In the genomic region with DNA sequence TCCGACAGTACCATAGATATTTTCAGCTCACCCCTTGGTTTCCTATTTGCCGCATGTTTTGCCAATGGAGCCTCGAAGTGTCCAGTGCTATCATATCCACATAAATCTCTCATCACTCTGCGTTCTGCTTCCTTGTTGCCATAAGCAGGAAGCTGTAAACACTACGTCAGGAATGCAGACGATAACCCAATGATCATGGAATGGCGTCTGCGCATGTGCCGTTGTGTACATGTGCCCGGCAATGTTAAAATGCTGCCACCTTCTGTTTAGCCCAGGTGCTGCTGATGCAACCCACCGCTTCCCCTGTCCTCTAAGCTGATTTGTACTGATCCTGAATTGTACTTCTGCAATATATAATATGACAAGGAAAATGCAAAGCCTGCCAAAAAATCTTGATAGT, we compare ENCODE assay signal across 14 cellular contexts.
DNase-seq lines count a peak whose midpoint lies in the region; ATAC-seq and TF ChIP-seq lines count a peak whose summit lies in the region.
"Had no signal": no experiment of that assay in that cellular context is flagged by ENCODE, and none has a peak within 500 bp of the region (broad histone marks: within the 10 kb centered on the region; RNA-seq: fewer than 3 reads in every experiment).

No MANE protein-coding gene starts in this region.

- peaks cover 18 to 22% of the 10 kb centered on the region in 2 experiments for H3K4me1 Mint-ChIP-seq in H9
- no peaks in the 10 kb centered on the region for H3K4me1 Mint-ChIP-seq in stimulated activated naive B cell treated with anti-CD40 and anti-IgM and Interleukin-4, amounts not matched to agents 10 μg/mL and 1 μg/mL and 100 μg/mL, for 72 hours

- H3K4me3 ChIP-seq in foreskin fibroblast (ENCODE audit: low read depth in 1 of 2, low read length in 2 of 2) = peak overlapping the region; percentile 3 to 31
- H3K4me3 ChIP-seq: BLaER1, coronary artery had no signal

- no peak overlapping the region for H4K91ac ChIP-seq in H9 (ENCODE audit: insufficient read length, low read depth, low read length)

- no peak overlapping the region for H2BK5ac ChIP-seq in H9 (ENCODE audit: insufficient read length, low read length)

- H2AK5ac ChIP-seq in H9 (ENCODE audit: insufficient read length, low read length) = no peak overlapping the region

- peak; percentile 50 for TF ChIP-seq CTCF in H9 (conservative IDR thresholded peaks at IDR 0.05)
- TF ChIP-seq CTCF in foreskin fibroblast (IDR thresholded peaks at IDR 0.05; ENCODE audit: low read depth, low read length) = peak; percentile 38

- H3K4me3 Mint-ChIP-seq in H9 = no peak overlapping the region
- no peak overlapping the region for H3K4me3 Mint-ChIP-seq in stimulated activated naive B cell treated with anti-CD40 and anti-IgM and Interleukin-4, amounts not matched to agents 10 μg/mL and 1 μg/mL and 100 μg/mL, for 72 hours

- H3K79me2 ChIP-seq in H9 (ENCODE audit: insufficient read depth, low read length) = no peaks in the 10 kb centered on the region

- no peak overlapping the region for H4K8ac ChIP-seq in H9 (replicated peaks; ENCODE audit: insufficient read length, low read depth, low read length)

- H3K4me2 ChIP-seq in H9 (ENCODE audit: insufficient read depth, insufficient read length, low read length) = no peak overlapping the region
- H3K4me2 ChIP-seq: BLaER1 had no signal

- H3K27me3 ChIP-seq in H9 (ENCODE audit: insufficient read depth, low read length) = no peaks in the 10 kb centered on the region

- H2BK12ac ChIP-seq in H9 (ENCODE audit: insufficient read length, low read depth, low read length) = no peak overlapping the region

- peaks cover 2 to 5% (median 2%) of the 10 kb centered on the region in 3 experiments; a peak in 6 of 7 replicates for H3K36me3 Mint-ChIP-seq in H9 (ENCODE audit: insufficient read depth in 1 of 3, low read depth in 3 of 3)
- no peaks in the 10 kb centered on the region for H3K36me3 Mint-ChIP-seq in stimulated activated naive B cell treated with anti-CD40 and anti-IgM and Interleukin-4, amounts not matched to agents 10 μg/mL and 1 μg/mL and 100 μg/mL, for 72 hours

- no peak overlapping the region for H3K23ac ChIP-seq in H9 (ENCODE audit: insufficient read length, low read depth, low read length)

- no peak overlapping the region for H3T11ph ChIP-seq in H9 (ENCODE audit: low read length)

- no peak for ATAC-seq in stimulated activated naive B cell treated with anti-CD40 and anti-IgM and Interleukin-4, amounts not matched to agents 10 μg/mL and 1 μg/mL and 100 μg/mL, for 72 hours (replicated peaks)
- no peak for ATAC-seq in HG03342 (IDR thresholded peaks at IDR 0.05; ENCODE audit: unreplicated experiment)

- DNase-seq in AG08396 (ENCODE audit: low spot score) (peak; percentile 8), H9 (no peak), NCI-H345 treated with DMSO at 0.1 percent for 48 hours (lab: John Stamatoyannopoulos, UW; ENCODE audit: unreplicated experiment) (peak; percentile 92), foreskin fibroblast (peak; percentile 60 to 76), UCSD-AML1 (lab: John Stamatoyannopoulos, UW; ENCODE audit: unreplicated experiment) (no peak), putamen (ENCODE audit: low spot score) (no peak)
- no peak for DNase-seq in stimulated activated naive B cell treated with anti-CD40 and anti-IgM and Interleukin-4, amounts not matched to agents 10 μg/mL and 1 μg/mL and 100 μg/mL, for 72 hours
- DNase-seq: retina; SHP77 treated with DMSO at 0.1 percent for 48 hours; stimulated activated CD4-positive, alpha-beta T cell treated with anti-CD3 and anti-CD28 coated beads, Interleukin-4, amount 100 ng/mL, for 1 hour; stimulated activated naive CD4-positive, alpha-beta T cell had no signal

- no peak overlapping the region for H4K5ac ChIP-seq in H9 (ENCODE audit: insufficient read length, low read depth, low read length)

- no peak overlapping the region for H2BK20ac ChIP-seq in H9 (ENCODE audit: low read depth, low read length, poor library complexity, severe bottlenecking)

- WGBS in H9 (ENCODE audit: extremely low coverage, insufficient read length, low lambda C conversion rate) = no CpG with 5 or more reads among the region's 11 CpGs

- H3K79me1 ChIP-seq in H9 (ENCODE audit: insufficient read depth, low read depth, low read length, poor library complexity, severe bottlenecking) = no peaks in the 10 kb centered on the region

- no peaks in the 10 kb centered on the region; the same call in 1 of the 2 replicates for H3K4me1 ChIP-seq in H9 (ENCODE audit: insufficient read depth, low read length)

- no peak overlapping the region for H3K14ac ChIP-seq in H9 (ENCODE audit: insufficient read depth, low read length)

- H3K56ac ChIP-seq in H9 (ENCODE audit: insufficient read length, low read depth, low read length) = no peak overlapping the region

- H3K9ac ChIP-seq in H9 (ENCODE audit: extremely low read depth, insufficient read length, low read length) = no peak overlapping the region
- H3K9ac ChIP-seq: BLaER1 had no signal

- H2BK15ac ChIP-seq in H9 (ENCODE audit: low read depth, low read length) = no peak overlapping the region

- no peaks in the 10 kb centered on the region for H3K9me3 ChIP-seq in H9 (ENCODE audit: control insufficient read depth, low read depth, low read length)
- H3K9me3 ChIP-seq: BLaER1 had no signal

- H2BK120ac ChIP-seq in H9 (ENCODE audit: low read depth, low read length, poor library complexity, severe bottlenecking) = no peak overlapping the region

- H3K23me2 ChIP-seq in H9 (ENCODE audit: insufficient read length, low read depth, low read length, poor library complexity, severe bottlenecking) = no peaks in the 10 kb centered on the region

- H2AFZ ChIP-seq in H9 (ENCODE audit: low read length) = no peak overlapping the region

- no peak overlapping the region for H3K27ac ChIP-seq in H9 (ENCODE audit: insufficient read length, low read depth, low read length)
- H3K27ac ChIP-seq: BLaER1, coronary artery had no signal

- no peaks in the 10 kb centered on the region for H4K20me1 ChIP-seq in H9 (ENCODE audit: control insufficient read depth, insufficient read depth, insufficient read length)
- H4K20me1 ChIP-seq: BLaER1 had no signal

- H3K9me3 Mint-ChIP-seq in H9 = peaks cover 4 to 5% of the 10 kb centered on the region in 2 experiments; a peak in 3 of 5 replicates
- H3K9me3 Mint-ChIP-seq in stimulated activated naive B cell treated with anti-CD40 and anti-IgM and Interleukin-4, amounts not matched to agents 10 μg/mL and 1 μg/mL and 100 μg/mL, for 72 hours = peaks cover 3 to 6% of the 10 kb centered on the region in 2 donors

- no peak overlapping the region for H3K27ac Mint-ChIP-seq in H9
- no peak overlapping the region for H3K27ac Mint-ChIP-seq in stimulated activated naive B cell treated with anti-CD40 and anti-IgM and Interleukin-4, amounts not matched to agents 10 μg/mL and 1 μg/mL and 100 μg/mL, for 72 hours

- H3K18ac ChIP-seq in H9 (ENCODE audit: insufficient read length, low read depth, low read length) = no peak overlapping the region

- no peak overlapping the region for H3K4ac ChIP-seq in H9 (ENCODE audit: low read depth, low read length)

- H3K27me3 Mint-ChIP-seq in H9 (ENCODE audit: low read depth) = no peaks in the 10 kb centered on the region
- no peaks in the 10 kb centered on the region for H3K27me3 Mint-ChIP-seq in stimulated activated naive B cell treated with anti-CD40 and anti-IgM and Interleukin-4, amounts not matched to agents 10 μg/mL and 1 μg/mL and 100 μg/mL, for 72 hours

Comparison
In these comparisons a context has a peak if more than half of its experiments do, and no peak if none do; other contexts are left out.
1. DNase-seq: peak in AG08396 (single experiment), NCI-H345 treated with DMSO at 0.1 percent for 48 hours (single experiment) and foreskin fibroblast (2 of 2); none in H9 (single experiment), UCSD-AML1 (single experiment), stimulated activated naive B cell treated with anti-CD40 and anti-IgM and Interleukin-4, amounts not matched to agents 10 μg/mL and 1 μg/mL and 100 μg/mL, for 72 hours (single experiment) and putamen (single experiment).